In genomic region chr16:27304881-27305280, GRCh38 we compare ENCODE assay signal across 16 cellular contexts. TPM values are rescaled to one million over a fixed set of nuclear protein-coding genes. Genes with fewer than 3 reads are reported as not detected.
DNase-seq lines count a peak whose midpoint lies in the region; ATAC-seq, FAIRE-seq and TF ChIP-seq lines count a peak whose summit lies in the region.
"Had no signal": no experiment of that assay in that cellular context is flagged by ENCODE, and none has a peak within 500 bp of the region (broad histone marks: within the 10 kb centered on the region; RNA-seq: fewer than 3 reads in every experiment).

No MANE protein-coding gene starts in this region.

- H3K36me3 Mint-ChIP-seq in endothelial cell (ENCODE audit: low read depth, unreplicated experiment), result no peaks in the 10 kb centered on the region
- H3K36me3 Mint-ChIP-seq in stimulated activated naive B cell treated with anti-CD40 and anti-IgM and Interleukin-4, amounts not matched to agents 10 μg/mL and 1 μg/mL and 100 μg/mL, for 72 hours, result peaks cover 9 to 12% of the 10 kb centered on the region in 2 donors
- H3K36me3 Mint-ChIP-seq: CD8-positive, alpha-beta T cell had no signal

- ATAC-seq in stimulated activated naive B cell treated with anti-CD40 and anti-IgM and Interleukin-4, amounts not matched to agents 10 μg/mL and 1 μg/mL and 100 μg/mL, for 72 hours (replicated peaks), result no peak
- ATAC-seq: CD8-positive, alpha-beta T cell had no signal

- H3K4me3 ChIP-seq in HL-60 (replicated peaks; ENCODE audit: insufficient read depth, low read length), result no peak overlapping the region

- no peaks in the 10 kb centered on the region for H3K27me3 ChIP-seq in HL-60 (ENCODE audit: insufficient read depth, poor library complexity, severe bottlenecking)

- FAIRE-seq in GM12892 (lab: Jason Lieb, UNC), result no peak

- TF ChIP-seq CTCF in HL-60 (IDR thresholded peaks at IDR 0.05; ENCODE audit: insufficient read depth, low read length) (no peak), endothelial cell (IDR thresholded peaks at IDR 0.05; ENCODE audit: unreplicated experiment) (no peak)

- peaks cover 2% of the 10 kb centered on the region for H3K27me3 Mint-ChIP-seq in endothelial cell (ENCODE audit: unreplicated experiment)
- H3K27me3 Mint-ChIP-seq in stimulated activated naive B cell treated with anti-CD40 and anti-IgM and Interleukin-4, amounts not matched to agents 10 μg/mL and 1 μg/mL and 100 μg/mL, for 72 hours, result no peaks in the 10 kb centered on the region

- no peak for TF ChIP-seq POLR2A in GM12892 (IDR thresholded peaks at IDR 0.05; ENCODE audit: low read depth, low read length)

- DNase-seq in SKM-1 treated with dmso at 0.1 percent for 144 hours (lab: John Stamatoyannopoulos, UW; ENCODE audit: unreplicated experiment) (peak; percentile 60), SKM-1 (lab: John Stamatoyannopoulos, UW; ENCODE audit: unreplicated experiment) (no peak), HL-60 (ENCODE audit: low read depth in 1 of 2, low spot score in 1 of 2) (no peak), endothelial cell (ENCODE audit: low spot score) (no peak), NCI-H1105 (lab: John Stamatoyannopoulos, UW) (no peak), GM12892 (ENCODE audit: insufficient read length) (no peak)
- no peak for DNase-seq in stimulated activated naive B cell treated with anti-CD40 and anti-IgM and Interleukin-4, amounts not matched to agents 10 μg/mL and 1 μg/mL and 100 μg/mL, for 72 hours
- DNase-seq in stimulated activated naive CD4-positive, alpha-beta T cell treated with Interleukin-2 at 50 U/mL for 16 hours (lab: John Stamatoyannopoulos, UW), result no peak
- DNase-seq: 8988T; CD8-positive, alpha-beta T cell; DMS79; HCEC 1CT; NCI-H1436 treated with DMSO at 0.1 percent for 48 hours; NCI-H2081; NCI-H510A; NCI-H82 had no signal

- 0 out of 2 replicates have a peak overlapping the region, but pooled peaks have one; percentile 1 for H3K27ac ChIP-seq in HL-60 (replicated peaks)

- no peak overlapping the region for H3K4me3 Mint-ChIP-seq in endothelial cell (ENCODE audit: unreplicated experiment)
- H3K4me3 Mint-ChIP-seq in stimulated activated naive B cell treated with anti-CD40 and anti-IgM and Interleukin-4, amounts not matched to agents 10 μg/mL and 1 μg/mL and 100 μg/mL, for 72 hours, result no peak overlapping the region
- H3K4me3 Mint-ChIP-seq: CD8-positive, alpha-beta T cell had no signal

- H3K4me1 Mint-ChIP-seq in endothelial cell (ENCODE audit: unreplicated experiment), result peaks cover 16% of the 10 kb centered on the region
- peaks cover 43 to 75% of the 10 kb centered on the region in 2 donors for H3K4me1 Mint-ChIP-seq in stimulated activated naive B cell treated with anti-CD40 and anti-IgM and Interleukin-4, amounts not matched to agents 10 μg/mL and 1 μg/mL and 100 μg/mL, for 72 hours

- peak overlapping the region; percentile 43 for H3K27ac Mint-ChIP-seq in endothelial cell (ENCODE audit: unreplicated experiment)
- peak overlapping the region; percentile 2 for H3K27ac Mint-ChIP-seq in stimulated activated naive B cell treated with anti-CD40 and anti-IgM and Interleukin-4, amounts not matched to agents 10 μg/mL and 1 μg/mL and 100 μg/mL, for 72 hours
- H3K27ac Mint-ChIP-seq: CD8-positive, alpha-beta T cell had no signal

- no peaks in the 10 kb centered on the region for H3K9me3 Mint-ChIP-seq in endothelial cell (ENCODE audit: unreplicated experiment)
- H3K9me3 Mint-ChIP-seq in stimulated activated naive B cell treated with anti-CD40 and anti-IgM and Interleukin-4, amounts not matched to agents 10 μg/mL and 1 μg/mL and 100 μg/mL, for 72 hours, result peaks cover 15 to 16% of the 10 kb centered on the region in 2 donors
- H3K9me3 Mint-ChIP-seq: CD8-positive, alpha-beta T cell had no signal

RNA-seq across cellular contexts. Expression of gene IL4R, which starts 8.9 kb away (rescaled TPM):
- 45.7 TPM for total RNA-seq in endothelial cell (ENCODE audit: unreplicated experiment)
- polyA plus RNA-seq in GM12892 (2012; ENCODE audit: missing spikeins), result 18.8 TPM

RNA-seq across cellular contexts. Expression of gene NSMCE1, which starts 36.3 kb away (rescaled TPM):
- total RNA-seq in endothelial cell (ENCODE audit: unreplicated experiment), result 21.0 TPM
- 51.9 TPM for polyA plus RNA-seq in GM12892 (2012; ENCODE audit: missing spikeins)
